Comparison of ENCODE assay signal across 7 cellular contexts in the genomic region with DNA sequence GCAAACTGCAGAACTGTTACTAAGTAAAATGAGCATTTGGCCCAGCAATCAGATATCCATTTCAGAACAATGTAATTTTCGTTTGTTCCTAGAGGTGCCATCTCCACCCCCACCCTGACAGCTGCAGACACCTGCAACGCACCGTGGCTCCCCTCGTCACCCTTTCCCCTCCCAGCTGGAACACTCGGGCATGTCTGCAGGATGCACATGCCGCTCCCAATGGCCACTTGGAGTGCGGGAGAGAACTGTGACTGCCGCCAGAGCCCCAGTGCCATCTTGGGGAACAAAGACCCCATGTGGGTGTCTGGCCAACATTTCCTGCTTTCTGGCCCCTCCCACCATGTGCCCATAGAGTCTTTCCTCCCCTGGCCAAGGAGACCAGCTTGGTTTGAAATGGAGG.
"Had no signal": no experiment of that assay in that cellular context is flagged by ENCODE, and none has a peak within 500 bp of the region (broad histone marks: within the 10 kb centered on the region; RNA-seq: fewer than 3 reads in every experiment).

No MANE protein-coding gene starts in this region.

- H2AFZ ChIP-seq: GM23248 had no signal

- DNase-seq: GOT3, HCEC 1CT, IMR-90, KBM-7 had no signal

- H3K27ac ChIP-seq: GM23248 had no signal

- H3K4me3 ChIP-seq: GM23248 had no signal

- H3K9ac ChIP-seq: GM23248 had no signal

- FAIRE-seq: H54, HTR-8/SVneo had no signal
